22 cellular contexts compared by ENCODE assay signal in the genomic region with DNA sequence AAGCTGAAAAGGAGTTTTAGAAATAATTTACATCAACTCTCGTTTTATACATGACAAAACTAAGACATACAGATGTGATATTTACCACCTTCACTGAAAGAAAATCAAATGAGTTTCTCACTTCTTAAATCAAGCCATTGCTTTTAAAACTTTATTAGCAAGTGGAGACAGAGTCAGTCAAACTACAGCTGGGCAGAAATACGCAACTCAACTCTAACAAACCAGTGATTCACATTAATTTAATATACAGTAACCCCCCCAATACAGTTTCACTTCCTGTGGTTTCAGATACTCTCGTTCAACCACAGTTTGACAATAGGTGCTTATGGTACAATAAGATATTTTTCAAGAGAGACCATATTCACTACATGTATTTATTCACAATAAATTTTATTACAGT.
DNase-seq lines count a peak whose midpoint lies in the region; ATAC-seq and TF ChIP-seq lines count a peak whose summit lies in the region.
"Had no signal": no experiment of that assay in that cellular context is flagged by ENCODE, and none has a peak within 500 bp of the region (broad histone marks: within the 10 kb centered on the region; RNA-seq: fewer than 3 reads in every experiment).

No MANE protein-coding gene starts in this region.

- H3K4me1 Mint-ChIP-seq in WTC11 (peaks cover 56% of the 10 kb centered on the region), neural progenitor cell (peaks cover 39% of the 10 kb centered on the region)
- H3K4me1 Mint-ChIP-seq: B cell had no signal

- H4K20me1 ChIP-seq in MM.1S (ENCODE audit: insufficient read depth, low read length) (no peaks in the 10 kb centered on the region), neural progenitor cell (ENCODE audit: low read depth) (peaks cover 30% of the 10 kb centered on the region), PC-9 (ENCODE audit: insufficient read depth) (no peaks in the 10 kb centered on the region)

- H3K79me2 ChIP-seq in MM.1S (ENCODE audit: low read length) (no peaks in the 10 kb centered on the region), neural progenitor cell (ENCODE audit: low read depth) (peaks cover 94% of the 10 kb centered on the region), PC-9 (ENCODE audit: low read depth) (no peaks in the 10 kb centered on the region)

- H3K9ac ChIP-seq in MM.1S (ENCODE audit: low read length) (no peak overlapping the region), neural progenitor cell (no peak overlapping the region)
- H3K9ac ChIP-seq: GM23248 had no signal

- H3K27me3 Mint-ChIP-seq in WTC11 (ENCODE audit: low read depth) (no peaks in the 10 kb centered on the region), neural progenitor cell (ENCODE audit: insufficient read depth, low read depth) (no peaks in the 10 kb centered on the region)
- H3K27me3 Mint-ChIP-seq: B cell; CD4-positive, alpha-beta T cell had no signal

- ATAC-seq in WTC11 (no peak), GM21723 (IDR thresholded peaks at IDR 0.05; ENCODE audit: unreplicated experiment) (no peak)
- ATAC-seq: HCT116, Right ventricle myocardium inferior had no signal

- no peak overlapping the region for H3K4me3 Mint-ChIP-seq in WTC11
- H3K4me3 Mint-ChIP-seq in neural progenitor cell = no peak overlapping the region
- H3K4me3 Mint-ChIP-seq: B cell; CD4-positive, alpha-beta T cell had no signal

- CTCF ChIA-PET in WTC11 (lab: Charles Lee) (interaction anchor here (0.9 to 4.1 kb wide), 4 partner anchors 8 to 122 kb away, joined by 3 to 20 read pairs (median 4); no protein-coding TSS in a partner anchor), PC-9 (lab: Charles Lee) (no interaction called here)

- H3K9me3 Mint-ChIP-seq in WTC11 (no peaks in the 10 kb centered on the region), neural progenitor cell (no peaks in the 10 kb centered on the region)
- H3K9me3 Mint-ChIP-seq: CD4-positive, alpha-beta T cell had no signal

- no peaks in the 10 kb centered on the region for H3K36me3 Mint-ChIP-seq in WTC11
- peaks cover 9% of the 10 kb centered on the region for H3K36me3 Mint-ChIP-seq in neural progenitor cell

- no peak overlapping the region for H3K27ac ChIP-seq in MM.1S (ENCODE audit: low read length)
- H3K27ac ChIP-seq in neural progenitor cell = peak overlapping the region; percentile 8
- no peak overlapping the region for H3K27ac ChIP-seq in PC-9
- H3K27ac ChIP-seq: 22Rv1, GM23248, SK-N-MC had no signal

- H3K27me3 ChIP-seq in MM.1S (replicated peaks; ENCODE audit: insufficient read depth, low read length) (no peaks in the 10 kb centered on the region), neural progenitor cell (no peaks in the 10 kb centered on the region), PC-9 (ENCODE audit: insufficient read depth, low read depth) (no peaks in the 10 kb centered on the region)

- 0 out of 2 replicates have a peak overlapping the region, but pooled peaks have one; percentile 44 for H3K27ac Mint-ChIP-seq in WTC11
- no peak overlapping the region for H3K27ac Mint-ChIP-seq in neural progenitor cell
- H3K27ac Mint-ChIP-seq: B cell; CD4-positive, alpha-beta T cell had no signal

- peak; percentile 52 for DNase-seq in NOMO-1 treated with DMSO at 0.1 percent for 48 hours (lab: John Stamatoyannopoulos, UW; ENCODE audit: unreplicated experiment)
- DNase-seq in NOMO-1 treated with dmso at 0.1 percent for 144 hours (lab: John Stamatoyannopoulos, UW; ENCODE audit: unreplicated experiment) = no peak
- peak; percentile 58 for DNase-seq in MM.1S
- no peak for DNase-seq in WTC11 (ENCODE audit: low spot score)
- no peak for DNase-seq in neural progenitor cell (ENCODE audit: low spot score)
- DNase-seq in germinal center (ENCODE audit: low spot score) = no peak
- no peak for DNase-seq in PC-9
- DNase-seq: CD4-positive, alpha-beta T cell; DMS153; GF-D8; GM23248; NCI-H1092; NCI-H1436 treated with DMSO at 0.1 percent for 48 hours; NCI-H2029; NCI-H345; NCI-H524 treated with DMSO at 0.1 percent for 48 hours had no signal

- POLR2A ChIA-PET in WTC11 (lab: Charles Lee) = no interaction called here
- POLR2A ChIA-PET in PC-9 (lab: Charles Lee; ENCODE audit: unreplicated experiment) = no interaction called here

- H2AFZ ChIP-seq in MM.1S (ENCODE audit: low read length) = no peak overlapping the region
- no peak overlapping the region for H2AFZ ChIP-seq in neural progenitor cell (replicated peaks)
- no peak overlapping the region for H2AFZ ChIP-seq in PC-9
- H2AFZ ChIP-seq: GM23248 had no signal

- TF ChIP-seq CTCF in MM.1S (IDR thresholded peaks at IDR 0.05; ENCODE audit: low read length) = no peak
- TF ChIP-seq CTCF in WTC11 (IDR thresholded peaks at IDR 0.05) = no peak
- no peak for TF ChIP-seq CTCF in neural progenitor cell (IDR thresholded peaks at IDR 0.05)
- TF ChIP-seq CTCF in PC-9 (conservative IDR thresholded peaks at IDR 0.05) = no peak

- H3K9me3 ChIP-seq in MM.1S (replicated peaks; ENCODE audit: insufficient read depth, low read length) (no peaks in the 10 kb centered on the region), neural progenitor cell (ENCODE audit: low read depth) (no peaks in the 10 kb centered on the region), PC-9 (ENCODE audit: insufficient read depth, low read depth) (no peaks in the 10 kb centered on the region)

- no peaks in the 10 kb centered on the region for H3K9me2 ChIP-seq in MM.1S (replicated peaks; ENCODE audit: insufficient read depth, low read length)
- H3K9me2 ChIP-seq in PC-9 (ENCODE audit: insufficient read depth) = no peaks in the 10 kb centered on the region

- H3K36me3 ChIP-seq in MM.1S (replicated peaks; ENCODE audit: insufficient read depth, low read length) (no peaks in the 10 kb centered on the region), neural progenitor cell (no peaks in the 10 kb centered on the region), PC-9 (ENCODE audit: low read depth) (no peaks in the 10 kb centered on the region)

- no peak overlapping the region for H3K4me2 ChIP-seq in MM.1S (ENCODE audit: low read depth, low read length)
- no peak overlapping the region for H3K4me2 ChIP-seq in neural progenitor cell
- H3K4me2 ChIP-seq in PC-9 = no peak overlapping the region

- intact Hi-C loops in PC-9 (cut with micrococcal nuclease; ENCODE audit: unreplicated experiment) = no loop called here

- H3K4me3 ChIP-seq in MM.1S (ENCODE audit: low read length) = no peak overlapping the region
- H3K4me3 ChIP-seq in neural progenitor cell = no peak overlapping the region
- H3K4me3 ChIP-seq in PC-9 = no peak overlapping the region
- H3K4me3 ChIP-seq: GM23248, SK-N-MC had no signal

- H3K4me1 ChIP-seq in MM.1S (ENCODE audit: low read length) (no peaks in the 10 kb centered on the region), neural progenitor cell (peaks cover 33% of the 10 kb centered on the region), PC-9 (replicated peaks; ENCODE audit: insufficient read depth) (no peaks in the 10 kb centered on the region)

- BruUV-seq in PC-9 (replicated peaks; lab: Mats Ljungman, UMichigan) = no TSS peak

- H3F3A ChIP-seq in MM.1S (ENCODE audit: insufficient read depth, low read length) (no peaks in the 10 kb centered on the region), neural progenitor cell (ENCODE audit: low read depth) (peaks cover 4% of the 10 kb centered on the region), PC-9 (ENCODE audit: insufficient read depth, low read depth) (no peaks in the 10 kb centered on the region)

TF ChIP-seq in WTC11, 78 proteins besides CTCF, POLR2A, EP300 and RAD21 (continues in another document):
- no peak for TF ChIP-seq SMAD4 (CRISPR knock-in tag; IDR thresholded peaks at IDR 0.05)
- no peak for TF ChIP-seq RELA (CRISPR knock-in tag; IDR thresholded peaks at IDR 0.05; ENCODE audit: borderline replicate concordance)
- TF ChIP-seq JAZF1 (CRISPR knock-in tag; IDR thresholded peaks at IDR 0.05) = no peak
- TF ChIP-seq ELF4 (CRISPR knock-in tag; IDR thresholded peaks at IDR 0.05; ENCODE audit: low read depth) = no peak
- no peak for TF ChIP-seq NFYB (CRISPR knock-in tag; conservative IDR thresholded peaks at IDR 0.05; ENCODE audit: low read depth)
- no peak for TF ChIP-seq GRHL2 (CRISPR knock-in tag; IDR thresholded peaks at IDR 0.05; ENCODE audit: insufficient replicate concordance, severe bottlenecking)
- TF ChIP-seq FOXP4 (CRISPR knock-in tag; IDR thresholded peaks at IDR 0.05) = no peak
- TF ChIP-seq ZNF232 (CRISPR knock-in tag; IDR thresholded peaks at IDR 0.05) = no peak
- TF ChIP-seq SOX15 (CRISPR knock-in tag; IDR thresholded peaks at IDR 0.05) = no peak
- TF ChIP-seq, protein P1, sequence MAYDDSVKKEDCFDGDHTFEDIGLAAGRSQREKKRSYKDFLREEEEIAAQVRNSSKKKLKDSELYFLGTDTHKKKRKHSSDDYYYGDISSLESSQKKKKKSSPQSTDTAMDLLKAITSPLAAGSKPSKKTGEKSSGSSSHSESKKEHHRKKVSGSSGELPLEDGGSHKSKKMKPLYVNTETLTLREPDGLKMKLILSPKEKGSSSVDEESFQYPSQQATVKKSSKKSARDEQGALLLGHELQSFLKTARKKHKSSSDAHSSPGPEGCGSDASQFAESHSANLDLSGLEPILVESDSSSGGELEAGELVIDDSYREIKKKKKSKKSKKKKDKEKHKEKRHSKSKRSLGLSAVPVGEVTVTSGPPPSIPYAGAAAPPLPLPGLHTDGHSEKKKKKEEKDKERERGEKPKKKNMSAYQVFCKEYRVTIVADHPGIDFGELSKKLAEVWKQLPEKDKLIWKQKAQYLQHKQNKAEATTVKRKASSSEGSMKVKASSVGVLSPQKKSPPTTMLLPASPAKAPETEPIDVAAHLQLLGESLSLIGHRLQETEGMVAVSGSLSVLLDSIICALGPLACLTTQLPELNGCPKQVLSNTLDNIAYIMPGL (CRISPR knock-in tag; IDR thresholded peaks at IDR 0.05) = no peak
- no peak for TF ChIP-seq TEAD1 (CRISPR knock-in tag; IDR thresholded peaks at IDR 0.05)

Comparison
In these comparisons a context has a peak if more than half of its experiments do, and no peak if none do; other contexts are left out.
1. DNase-seq: peak in NOMO-1 treated with DMSO at 0.1 percent for 48 hours (single experiment) and MM.1S (single experiment); none in NOMO-1 treated with dmso at 0.1 percent for 144 hours (single experiment), WTC11 (single experiment), neural progenitor cell (single experiment), germinal center (single experiment) and PC-9 (0 of 2).